8 cellular contexts compared by ENCODE assay signal in the genomic region with DNA sequence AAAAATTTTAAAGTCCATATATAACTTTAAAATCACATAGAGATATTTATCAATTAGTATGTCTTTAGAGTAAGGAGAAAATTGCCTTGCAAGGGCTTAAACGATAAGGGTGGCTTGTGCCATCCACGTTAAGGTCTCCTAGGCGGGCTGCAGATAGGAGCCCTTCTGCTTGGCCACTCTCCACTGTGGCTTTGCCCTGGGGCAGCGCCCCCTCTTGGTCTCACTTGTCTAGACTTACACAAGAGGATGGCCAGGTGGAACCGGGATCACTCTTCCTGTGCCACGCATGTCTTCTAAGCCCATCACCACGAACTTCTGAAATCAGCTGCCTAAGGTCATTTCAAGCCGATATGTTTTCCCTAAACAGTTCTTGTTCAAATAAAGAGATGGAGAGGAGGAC. TPM values are rescaled to one million over a fixed set of nuclear protein-coding genes. Genes with fewer than 3 reads are reported as not detected.
A peak's percentile ranks its signal among the peaks of the same experiment; 100 is the strongest.
DNase-seq lines count a peak whose midpoint lies in the region; ATAC-seq, FAIRE-seq and TF ChIP-seq lines count a peak whose summit lies in the region.

No MANE protein-coding gene starts in this region.

- H3K9me3 ChIP-seq in Panc1 (ENCODE audit: control insufficient read depth, insufficient read depth, low read depth, low read length): no peaks in the 10 kb centered on the region

- BruUV-seq in Panc1 (replicated peaks; lab: Mats Ljungman, UMichigan): TSS peak; percentile 85

- intact Hi-C loops in natural killer cell (cut with micrococcal nuclease) (no loop called here), Panc1 (cut with micrococcal nuclease; ENCODE audit: unreplicated experiment) (loop anchor here (10.0 kb wide), 1 partner anchor 69 kb away; the partner anchor contains the start of gene AK1)

- no peak overlapping the region for H3K27ac Mint-ChIP-seq in natural killer cell treated with Interleukin-12 subunit alpha and Interleukin-12 subunit beta and Interleukin-15 and Interleukin-18, amount 100 ng/mL, for 72 hours
- H3K27ac Mint-ChIP-seq in natural killer cell (peak overlapping the region in 1 of 2 donors; percentile 36), endothelial cell (ENCODE audit: unreplicated experiment) (no peak overlapping the region)

- in situ Hi-C loops in Panc1 (cut with HindIII; ENCODE audit: low pct_unique_long_range_greater_than_20kb, low sequenced_read_pairs): no loop called here

- H3K36me3 Mint-ChIP-seq in natural killer cell treated with Interleukin-12 subunit alpha and Interleukin-12 subunit beta and Interleukin-15 and Interleukin-18, amount 100 ng/mL, for 72 hours: no peaks in the 10 kb centered on the region
- no peaks in the 10 kb centered on the region for H3K36me3 Mint-ChIP-seq in natural killer cell
- H3K36me3 Mint-ChIP-seq in endothelial cell (ENCODE audit: low read depth, unreplicated experiment): peaks cover 10% of the 10 kb centered on the region

- no peak overlapping the region for H3K4me3 ChIP-seq in Panc1 (ENCODE audit: low read depth in 2 of 2, low read length in 2 of 2)

- H3K4me3 Mint-ChIP-seq in natural killer cell treated with Interleukin-12 subunit alpha and Interleukin-12 subunit beta and Interleukin-15 and Interleukin-18, amount 100 ng/mL, for 72 hours: no peak overlapping the region
- H3K4me3 Mint-ChIP-seq in natural killer cell (no peak overlapping the region), endothelial cell (ENCODE audit: unreplicated experiment) (no peak overlapping the region)

- no peak for TF ChIP-seq CTCF in natural killer cell (IDR thresholded peaks at IDR 0.05)
- TF ChIP-seq CTCF in Panc1 (IDR thresholded peaks at IDR 0.05): no peak; the same call in 1 of the 2 replicates
- TF ChIP-seq CTCF in endothelial cell (IDR thresholded peaks at IDR 0.05; ENCODE audit: unreplicated experiment): peak; percentile 51

- H3K27me3 ChIP-seq in Panc1 (ENCODE audit: control insufficient read depth, insufficient read depth, low read length): no peaks in the 10 kb centered on the region

- ATAC-seq in natural killer cell treated with Interleukin-12 subunit alpha and Interleukin-12 subunit beta and Interleukin-15 and Interleukin-18, amount 100 ng/mL, for 72 hours: no peak
- ATAC-seq in natural killer cell (no peak), Panc1 (no peak), HG03196 (IDR thresholded peaks at IDR 0.05; ENCODE audit: unreplicated experiment) (no peak), HG03108 (IDR thresholded peaks at IDR 0.05; ENCODE audit: unreplicated experiment) (no peak)

- no peak overlapping the region for H3K27ac ChIP-seq in Panc1 (ENCODE audit: low read length)

- peak; percentile 56 for DNase-seq in natural killer cell treated with Interleukin-12 subunit alpha and Interleukin-12 subunit beta and Interleukin-15 and Interleukin-18, amount 100 ng/mL, for 72 hours (ENCODE audit: low spot score)
- no peak for DNase-seq in natural killer cell
- DNase-seq in Panc1 (ENCODE audit: low read depth, low spot score): no peak
- peak; percentile 83 for DNase-seq in endothelial cell (ENCODE audit: low spot score)
- DNase-seq in urothelium cell line (ENCODE audit: low spot score): peak; percentile 27
- DNase-seq in A172 (ENCODE audit: low spot score): no peak

- CTCF ChIA-PET in Panc1 (lab: Charles Lee): interaction anchor here (0.6 kb wide), 1 partner anchor 19 kb away, joined by 4 read pairs; no protein-coding TSS in a partner anchor

- POLR2A ChIA-PET in Panc1 (lab: Charles Lee): interaction anchor here (0.6 kb wide), 1 partner anchor 35 kb away, joined by 4 read pairs; no protein-coding TSS in a partner anchor

- peaks cover 12% of the 10 kb centered on the region for H3K4me1 ChIP-seq in Panc1 (ENCODE audit: control insufficient read depth, insufficient read depth, low read length)

- H3K36me3 ChIP-seq in Panc1 (ENCODE audit: control insufficient read depth, insufficient read depth, low read length): no peaks in the 10 kb centered on the region

- H3K4me1 Mint-ChIP-seq in natural killer cell treated with Interleukin-12 subunit alpha and Interleukin-12 subunit beta and Interleukin-15 and Interleukin-18, amount 100 ng/mL, for 72 hours (ENCODE audit: low read depth in 2 of 2): peaks cover 6 to 14% of the 10 kb centered on the region in 2 donors
- H3K4me1 Mint-ChIP-seq in natural killer cell (peaks cover 16 to 28% of the 10 kb centered on the region in 2 donors), endothelial cell (ENCODE audit: unreplicated experiment) (peaks cover 9% of the 10 kb centered on the region)

- H3K9me3 Mint-ChIP-seq in natural killer cell treated with Interleukin-12 subunit alpha and Interleukin-12 subunit beta and Interleukin-15 and Interleukin-18, amount 100 ng/mL, for 72 hours: no peaks in the 10 kb centered on the region
- H3K9me3 Mint-ChIP-seq in natural killer cell (no peaks in the 10 kb centered on the region), endothelial cell (ENCODE audit: unreplicated experiment) (no peaks in the 10 kb centered on the region)

- H3K27me3 Mint-ChIP-seq in natural killer cell treated with Interleukin-12 subunit alpha and Interleukin-12 subunit beta and Interleukin-15 and Interleukin-18, amount 100 ng/mL, for 72 hours: no peaks in the 10 kb centered on the region
- no peaks in the 10 kb centered on the region for H3K27me3 Mint-ChIP-seq in natural killer cell (ENCODE audit: low read depth in 2 of 2)
- peaks cover 12% of the 10 kb centered on the region for H3K27me3 Mint-ChIP-seq in endothelial cell (ENCODE audit: unreplicated experiment)

- no peak for FAIRE-seq in urothelium cell line (lab: Jason Lieb, UNC)

RNA-seq across cellular contexts. Expression of gene FPGS, which starts 2.9 kb away (rescaled TPM):
- 100 to 1,000 TPM in 1 of 2 donors, 10 to 100 TPM in 1; 96.0 to 150 TPM for total RNA-seq in natural killer cell treated with Interleukin-12 subunit alpha and Interleukin-12 subunit beta and Interleukin-15 and Interleukin-18, amount 100 ng/mL, for 72 hours
- total RNA-seq in natural killer cell (100 to 1,000 TPM in 2 of 3 donors, 10 to 100 TPM in 1; 99.1 to 108 (median 107) TPM), Panc1 (2021; ENCODE audit: unreplicated experiment) (56.5 TPM), endothelial cell (ENCODE audit: unreplicated experiment) (51.3 TPM)
- 62.7 TPM for polyA plus RNA-seq in Panc1 (2012; ENCODE audit: insufficient read length)
- 146 and 147 TPM in 2 replicates for total RNA-seq in A172 (2014; rRNA removed; shearing (Covaris generic))

RNA-seq across cellular contexts. Expression of gene CDK9, which starts 19.8 kb away (rescaled TPM):
- total RNA-seq in natural killer cell treated with Interleukin-12 subunit alpha and Interleukin-12 subunit beta and Interleukin-15 and Interleukin-18, amount 100 ng/mL, for 72 hours: 100 to 1,000 TPM; 119 to 132 TPM
- total RNA-seq in natural killer cell: 100 to 1,000 TPM; 181 to 207 (median 188) TPM
- 48.7 TPM for total RNA-seq in Panc1 (2021; ENCODE audit: unreplicated experiment)
- polyA plus RNA-seq in Panc1 (2012; ENCODE audit: insufficient read length): 66.8 TPM
- 188 TPM for total RNA-seq in endothelial cell (ENCODE audit: unreplicated experiment)
- 36.9 and 61.3 TPM in 2 replicates for total RNA-seq in A172 (2014; rRNA removed; shearing (Covaris generic))

RNA-seq across cellular contexts. Expression of gene SH2D3C, which starts 27.2 kb away (rescaled TPM):
- total RNA-seq in natural killer cell treated with Interleukin-12 subunit alpha and Interleukin-12 subunit beta and Interleukin-15 and Interleukin-18, amount 100 ng/mL, for 72 hours: 10 to 100 TPM; 23.9 to 29.1 TPM
- 10 to 100 TPM; 42.8 to 86.8 (median 56.6) TPM for total RNA-seq in natural killer cell
- total RNA-seq in Panc1 (2021; ENCODE audit: unreplicated experiment): 0.49 TPM
- 0.86 TPM for polyA plus RNA-seq in Panc1 (2012; ENCODE audit: insufficient read length)
- 137 TPM for total RNA-seq in endothelial cell (ENCODE audit: unreplicated experiment)
- total RNA-seq in A172 (2014; rRNA removed; shearing (Covaris generic)): 1.7 and 2.1 TPM in 2 replicates

RNA-seq across cellular contexts. Expression of gene ENG, which starts 48.8 kb away (rescaled TPM):
- 10 to 100 TPM; 12.7 to 34.1 TPM for total RNA-seq in natural killer cell treated with Interleukin-12 subunit alpha and Interleukin-12 subunit beta and Interleukin-15 and Interleukin-18, amount 100 ng/mL, for 72 hours
- total RNA-seq in natural killer cell: 10 to 100 TPM in 2 of 3 donors, 1 to 10 TPM in 1; 8.5 to 13.6 (median 12.3) TPM
- 25.1 TPM for total RNA-seq in Panc1 (2021; ENCODE audit: unreplicated experiment)
- 41.4 TPM for polyA plus RNA-seq in Panc1 (2012; ENCODE audit: insufficient read length)
- total RNA-seq in endothelial cell (ENCODE audit: unreplicated experiment): 113 TPM
- 35.4 and 49.5 TPM in 2 replicates for total RNA-seq in A172 (2014; rRNA removed; shearing (Covaris generic))

Comparison
In these comparisons a context has a peak if more than half of its experiments do, and no peak if none do; other contexts are left out.
1. DNase-seq: peak in natural killer cell treated with Interleukin-12 subunit alpha and Interleukin-12 subunit beta and Interleukin-15 and Interleukin-18, amount 100 ng/mL, for 72 hours (single experiment), endothelial cell (single experiment) and urothelium cell line (single experiment); none in natural killer cell (single experiment), Panc1 (single experiment) and A172 (single experiment).